Comparison of ENCODE assay signal across 16 cellular contexts in the genomic region with DNA sequence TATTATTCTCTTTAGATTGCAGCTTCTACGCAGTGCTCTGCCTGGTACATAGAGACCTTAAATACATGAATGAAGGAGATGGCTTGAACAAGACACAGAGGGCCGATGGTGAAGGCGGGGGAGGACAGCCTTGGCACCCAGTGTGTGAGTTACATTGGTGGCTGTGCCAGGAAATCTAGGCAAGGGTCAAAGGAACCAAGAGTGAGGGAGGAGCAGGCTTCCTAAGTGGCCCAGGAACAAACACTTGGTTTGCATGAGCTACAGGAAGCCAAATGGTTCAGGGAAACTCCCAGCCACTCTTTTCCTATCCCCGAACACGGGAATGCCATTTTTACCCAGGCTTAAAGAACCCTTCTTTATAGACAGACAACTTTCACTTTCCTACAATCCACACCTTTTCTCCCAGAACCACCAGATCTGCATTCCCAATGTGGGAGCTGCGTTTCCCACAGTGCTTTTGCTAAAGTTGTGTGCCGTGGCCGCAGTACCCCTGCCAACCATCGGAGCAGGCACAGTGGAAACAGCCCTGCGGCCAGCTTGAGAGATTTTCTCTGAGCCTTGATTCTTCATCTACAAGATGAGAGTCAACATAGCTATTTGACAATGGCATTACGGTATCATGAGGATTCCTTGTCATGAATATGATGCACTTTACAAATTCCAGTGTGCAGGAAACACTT. TPM values are rescaled to one million over a fixed set of nuclear protein-coding genes. Genes with fewer than 3 reads are reported as not detected.
A peak's percentile ranks its signal among the peaks of the same experiment; 100 is the strongest.
DNase-seq lines count a peak whose midpoint lies in the region; ATAC-seq and TF ChIP-seq lines count a peak whose summit lies in the region.
"Had no signal": no experiment of that assay in that cellular context is flagged by ENCODE, and none has a peak within 500 bp of the region (broad histone marks: within the 10 kb centered on the region; RNA-seq: fewer than 3 reads in every experiment).

No MANE protein-coding gene starts in this region.

- no peaks in the 10 kb centered on the region for H3K4me1 Mint-ChIP-seq in CD4-positive, alpha-beta T cell (ENCODE audit: low read depth)
- H3K4me1 Mint-ChIP-seq in T-cell = no peaks in the 10 kb centered on the region

- H4K8ac ChIP-seq in mesenchymal stem cell (ENCODE audit: low read length) = no peak overlapping the region

- no peak overlapping the region for H2BK120ac ChIP-seq in mesenchymal stem cell (ENCODE audit: low read depth, low read length)

- H3K4me1 ChIP-seq in mesenchymal stem cell (ENCODE audit: control insufficient read depth, insufficient read depth, low read depth, low read length) = no peaks in the 10 kb centered on the region

- 86% methylated on average over 11 of the region's 11 CpGs for WGBS in mesenchymal stem cell

- no peaks in the 10 kb centered on the region for H3K9me3 Mint-ChIP-seq in CD4-positive, alpha-beta T cell
- H3K9me3 Mint-ChIP-seq in T-cell = no peaks in the 10 kb centered on the region

- H2BK12ac ChIP-seq in mesenchymal stem cell (ENCODE audit: low read length in 2 of 2) = no peak overlapping the region

- H4K91ac ChIP-seq in mesenchymal stem cell (ENCODE audit: low read length) = no peak overlapping the region

- no peak overlapping the region for H2AK5ac ChIP-seq in mesenchymal stem cell (ENCODE audit: low read length, severe bottlenecking)

- H3K27me3 ChIP-seq in AG04450 (ENCODE audit: control insufficient read depth, insufficient read depth, low read length) = peaks cover 3% of the 10 kb centered on the region
- H3K27me3 ChIP-seq in H7 (ENCODE audit: control insufficient read depth, insufficient read depth, low read length) = no peaks in the 10 kb centered on the region
- no peaks in the 10 kb centered on the region for H3K27me3 ChIP-seq in brain microvascular endothelial cell (replicated peaks)
- peaks cover 0 to 18% of the 10 kb centered on the region in 2 experiments for H3K27me3 ChIP-seq in mesenchymal stem cell (ENCODE audit: control insufficient read depth in 1 of 2, insufficient read depth in 1 of 2, low read length in 2 of 2)
- no peaks in the 10 kb centered on the region for H3K27me3 ChIP-seq in CD4-positive, alpha-beta T cell (ENCODE audit: control insufficient read depth, insufficient read depth, low read length)

- peaks cover 5% of the 10 kb centered on the region for H3K27me3 Mint-ChIP-seq in CD4-positive, alpha-beta T cell
- H3K27me3 Mint-ChIP-seq in T-cell = peaks cover 5 to 17% of the 10 kb centered on the region in 2 donors

- H3K4me3 Mint-ChIP-seq in CD4-positive, alpha-beta T cell = no peak overlapping the region
- no peak overlapping the region for H3K4me3 Mint-ChIP-seq in T-cell
- H3K4me3 Mint-ChIP-seq: CD14-positive monocyte had no signal

- no peaks in the 10 kb centered on the region for H3K36me3 Mint-ChIP-seq in CD4-positive, alpha-beta T cell (ENCODE audit: low read depth)
- H3K36me3 Mint-ChIP-seq in T-cell = no peaks in the 10 kb centered on the region
- H3K36me3 Mint-ChIP-seq: CD14-positive monocyte had no signal

- no peak overlapping the region for H2AFZ ChIP-seq in mesenchymal stem cell (ENCODE audit: low read depth, low read length)

- POLR2A ChIA-PET in AG04450 (lab: Yijun Ruan, JAX) (no interaction called here), T-cell (lab: Charles Lee) (interaction anchor here in 1 of 2 donors (0.5 kb wide), 1 partner anchor 19 kb away, joined by 3 read pairs; no protein-coding TSS in a partner anchor)
- POLR2A ChIA-PET in CD4-positive, alpha-beta T cell (lab: Charles Lee) = no interaction called here

- no peaks in the 10 kb centered on the region for H3K79me1 ChIP-seq in mesenchymal stem cell (replicated peaks; ENCODE audit: low read length, poor library complexity, severe bottlenecking)

- no peak overlapping the region for H3K9ac ChIP-seq in mesenchymal stem cell (ENCODE audit: low read length)

- H3K27ac ChIP-seq in AG04450 (ENCODE audit: low read depth, low read length) = no peak overlapping the region
- H3K27ac ChIP-seq in brain microvascular endothelial cell = no peak overlapping the region
- H3K27ac ChIP-seq in mesenchymal stem cell (ENCODE audit: low read length, poor library complexity, severe bottlenecking) = no peak overlapping the region
- H3K27ac ChIP-seq in CD4-positive, alpha-beta T cell (ENCODE audit: low read depth, low read length) = no peak overlapping the region
- H3K27ac ChIP-seq: SK-N-MC had no signal

- intact Hi-C loops in CD4-positive, alpha-beta T cell (cut with DNase I, micrococcal nuclease) = no loop called here

- H2BK15ac ChIP-seq in mesenchymal stem cell (ENCODE audit: low read depth, poor library complexity, severe bottlenecking) = no peak overlapping the region

- no peak overlapping the region for H3K23ac ChIP-seq in mesenchymal stem cell (ENCODE audit: low read length in 2 of 2)

- no peak overlapping the region for H3K18ac ChIP-seq in mesenchymal stem cell (ENCODE audit: low read depth in 1 of 2, low read length in 2 of 2)

- H3K4ac ChIP-seq in mesenchymal stem cell (ENCODE audit: low read depth in 1 of 2, low read length in 2 of 2) = no peak overlapping the region

- ATAC-seq in CD4-positive, alpha-beta T cell (ENCODE audit: poor library complexity) = no peak
- ATAC-seq in T-cell (replicated peaks in 1 of 4) = no peak
- ATAC-seq in GM19467 (IDR thresholded peaks at IDR 0.05; ENCODE audit: unreplicated experiment) = no peak

- CTCF ChIA-PET in AG04450 (lab: Charles Lee) (interaction anchor here (0.7 to 5.2 kb wide), 26 partner anchors 9 to 682 kb away, joined by 3 to 187 read pairs (median 8); a partner anchor contains a TSS), T-cell (lab: Charles Lee) (interaction anchor here in 1 of 2 donors (0.7 kb wide), 1 partner anchor 188 kb away, joined by 3 read pairs; no protein-coding TSS in a partner anchor)
- CTCF ChIA-PET in CD4-positive, alpha-beta T cell (lab: Charles Lee) = no interaction called here

- in situ Hi-C loops in brain microvascular endothelial cell (cut with HindIII; ENCODE audit: low pct_ligation_motif_present, low sequenced_read_pairs) = no loop called here

- H3K4me3 ChIP-seq in AG04450 (ENCODE audit: low read depth, low read length) (no peak overlapping the region), H7 (ENCODE audit: insufficient read depth, low read depth, low read length) (no peak overlapping the region), brain microvascular endothelial cell (ENCODE audit: low read depth, low read length) (no peak overlapping the region), mesenchymal stem cell (ENCODE audit: insufficient read depth in 1 of 2, low read depth in 1 of 2, low read length in 2 of 2) (no peak overlapping the region)
- H3K4me3 ChIP-seq: SK-N-MC had no signal

- no peak overlapping the region for H3K27ac Mint-ChIP-seq in CD4-positive, alpha-beta T cell
- H3K27ac Mint-ChIP-seq in T-cell = no peak overlapping the region
- H3K27ac Mint-ChIP-seq: CD14-positive monocyte had no signal

- no peak overlapping the region for H3K4me2 ChIP-seq in mesenchymal stem cell (ENCODE audit: low read length, poor library complexity, severe bottlenecking)

- H2BK5ac ChIP-seq in mesenchymal stem cell (ENCODE audit: low read depth, low read length, poor library complexity, severe bottlenecking) = no peak overlapping the region

- no peaks in the 10 kb centered on the region for H3K9me3 ChIP-seq in AG04450 (ENCODE audit: control insufficient read depth, insufficient read depth, low read length)
- H3K9me3 ChIP-seq in mesenchymal stem cell (ENCODE audit: control insufficient read depth, low read length) = no peaks in the 10 kb centered on the region
- H3K9me3 ChIP-seq in CD4-positive, alpha-beta T cell (ENCODE audit: control insufficient read depth, low read length) = no peaks in the 10 kb centered on the region

- DNase-seq in AG04450 (ENCODE audit: low read depth, low spot score) (no peak), H7 (peak; percentile 72), brain microvascular endothelial cell (no peak), mesenchymal stem cell (peak; percentile 9), NCI-H1417 treated with DMSO at 0.1 percent for 48 hours (lab: John Stamatoyannopoulos, UW) (no peak), T-cell (no peak)
- DNase-seq in CD4-positive, alpha-beta T cell = no peak
- DNase-seq: activated CD4-positive, alpha-beta T cell treated with anti-CD3 and anti-CD28 coated beads, Interleukin-2, amount 50 U/mL, for 4 hours; activated naive CD4-positive, alpha-beta T cell; cortex of kidney; MV-4-11; NCI-H748 treated with DMSO at 0.1 percent for 48 hours had no signal

- H3K36me3 ChIP-seq in H7 (replicated peaks; ENCODE audit: control insufficient read depth, insufficient read depth, low read length) (no peaks in the 10 kb centered on the region), brain microvascular endothelial cell (replicated peaks) (no peaks in the 10 kb centered on the region), mesenchymal stem cell (ENCODE audit: control insufficient read depth in 1 of 2, insufficient read depth in 2 of 2, low read depth in 1 of 2, low read length in 2 of 2) (no peaks in the 10 kb centered on the region)

- TF ChIP-seq CTCF in AG04450 (IDR thresholded peaks at IDR 0.05; ENCODE audit: low read depth, low read length) (peak; percentile 39), brain microvascular endothelial cell (IDR thresholded peaks at IDR 0.05; ENCODE audit: low read depth, low read length, missing control alignments) (peak; percentile 58)
- no peak for TF ChIP-seq CTCF in CD4-positive, alpha-beta T cell (IDR thresholded peaks at IDR 0.05)

- no peak overlapping the region for H3K14ac ChIP-seq in mesenchymal stem cell (ENCODE audit: low read length in 2 of 2)

RNA-seq across cellular contexts. Expression of a gene that starts 3.5 kb away (rescaled TPM):
- not detected in 2 replicates for polyA plus RNA-seq in AG04450 (2011; rRNA removed)
- polyA minus RNA-seq in AG04450 (2011; rRNA and poly(A)+ RNA removed) = not detected in 2 replicates
- not detected in 2 replicates for total RNA-seq in H7 (2014; rRNA removed; shearing (Covaris generic))
- polyA plus RNA-seq in mesenchymal stem cell (2013, experiment 1 of 2) = not detected
- not detected for polyA plus RNA-seq in mesenchymal stem cell (2013, experiment 2 of 2)
- not detected for total RNA-seq in CD4-positive, alpha-beta T cell
- not detected for total RNA-seq in T-cell
- polyA plus RNA-seq: CD14-positive monocyte had no signal

RNA-seq across cellular contexts. Expression of a gene that starts 12.7 kb away (rescaled TPM):
- not detected in 2 replicates for polyA plus RNA-seq in AG04450 (2011; rRNA removed)
- polyA minus RNA-seq in AG04450 (2011; rRNA and poly(A)+ RNA removed) = not detected in 2 replicates
- not detected in 2 replicates for total RNA-seq in H7 (2014; rRNA removed; shearing (Covaris generic))
- polyA plus RNA-seq in mesenchymal stem cell (2013, experiment 1 of 2) = not detected
- polyA plus RNA-seq in mesenchymal stem cell (2013, experiment 2 of 2) = not detected
- not detected for total RNA-seq in CD4-positive, alpha-beta T cell
- not detected for total RNA-seq in T-cell
- polyA plus RNA-seq: CD14-positive monocyte, urinary bladder had no signal

Comparison
In these comparisons a context has a peak if more than half of its experiments do, and no peak if none do; other contexts are left out.
1. DNase-seq: peak in H7 (single experiment) and mesenchymal stem cell (single experiment); none in AG04450 (single experiment), brain microvascular endothelial cell (single experiment), NCI-H1417 treated with DMSO at 0.1 percent for 48 hours (single experiment), CD4-positive, alpha-beta T cell (0 of 10) and T-cell (0 of 34).